ENCODE assay signal across 8 cellular contexts in genomic region chrX:52934704-52935468, GRCh38. TPM values are rescaled to one million over a fixed set of nuclear protein-coding genes. Genes with fewer than 3 reads are reported as not detected.
DNase-seq lines count a peak whose midpoint lies in the region; ATAC-seq and TF ChIP-seq lines count a peak whose summit lies in the region.

No MANE protein-coding gene starts in this region.

- H3K36me3 Mint-ChIP-seq in activated B cell treated with CpG ODN at 0.5 μM for 24 hours (ENCODE audit: low read depth) = peaks cover 11% of the 10 kb centered on the region

- POLR2A ChIA-PET in activated B cell treated with CpG ODN at 0.5 μM for 24 hours (lab: Charles Lee) = interaction anchor here (0.7 to 1.1 kb wide), 4 partner anchors 12 to 147 kb away, joined by 4 to 10 read pairs (median 6); partner anchors contain the start of gene TSPYL2

- CTCF ChIA-PET in activated B cell treated with CpG ODN at 0.5 μM for 24 hours (lab: Charles Lee) = no interaction called here

- no peaks in the 10 kb centered on the region for H3K9me3 Mint-ChIP-seq in activated B cell treated with CpG ODN at 0.5 μM for 24 hours

- peak; percentile 86 for ATAC-seq in GM19025 (IDR thresholded peaks at IDR 0.05; ENCODE audit: low read depth, unreplicated experiment)
- peak; percentile 91 for ATAC-seq in HG03280 (IDR thresholded peaks at IDR 0.05; ENCODE audit: unreplicated experiment)
- peak; percentile 92 for ATAC-seq in activated B cell treated with CpG ODN at 0.5 μM for 24 hours (ENCODE audit: low read depth)

- DNase-seq in AML-193 (lab: John Stamatoyannopoulos, UW) (peak; percentile 75), NCI-H226 (peak; percentile 88), activated B cell treated with CpG ODN at 0.5 μM for 24 hours (peak; percentile 82), islet precursor cell (peak; percentile 94)
- peak; percentile 95 for DNase-seq in central memory CD4-positive, alpha-beta T cell
- DNase-seq in stimulated activated CD4-positive, alpha-beta T cell treated with anti-CD3 and anti-CD28 coated beads, Interleukin-12 subunit alpha, Interleukin-12 subunit beta, amount 100 ng/mL, for 48 hours (ENCODE audit: low read depth in 2 of 3, low spot score in 1 of 3) = peak; percentile 80 to 95 (median 82)

- intact Hi-C loops in activated B cell treated with CpG ODN at 0.5 μM for 24 hours (cut with micrococcal nuclease) = no loop called here

- no peaks in the 10 kb centered on the region for H3K27me3 Mint-ChIP-seq in activated B cell treated with CpG ODN at 0.5 μM for 24 hours

- peaks cover 15% of the 10 kb centered on the region for H3K4me1 Mint-ChIP-seq in activated B cell treated with CpG ODN at 0.5 μM for 24 hours

- no peak for TF ChIP-seq CTCF in activated B cell treated with CpG ODN at 0.5 μM for 24 hours (IDR thresholded peaks at IDR 0.05)

- H3K4me3 Mint-ChIP-seq in activated B cell treated with CpG ODN at 0.5 μM for 24 hours = peak overlapping the region; percentile 97

- peak overlapping the region; percentile 99 for H3K27ac Mint-ChIP-seq in activated B cell treated with CpG ODN at 0.5 μM for 24 hours

RNA-seq across cellular contexts. Expression of gene FAM156A, which starts 23.4 kb away (rescaled TPM):
- total RNA-seq in activated B cell treated with CpG ODN at 0.5 μM for 24 hours = 18.5 and 21.6 TPM in 2 replicates

RNA-seq across cellular contexts. Expression of gene FAM156B, which starts 37.8 kb away (rescaled TPM):
- total RNA-seq in activated B cell treated with CpG ODN at 0.5 μM for 24 hours = 14.4 and 16.8 TPM in 2 replicates

Comparison
In these comparisons a context has a peak if more than half of its experiments do, and no peak if none do; other contexts are left out.
1. Peak in every context shown above with its lines: DNase-seq and ATAC-seq.